8 cellular contexts compared by ENCODE assay signal in the genomic region with DNA sequence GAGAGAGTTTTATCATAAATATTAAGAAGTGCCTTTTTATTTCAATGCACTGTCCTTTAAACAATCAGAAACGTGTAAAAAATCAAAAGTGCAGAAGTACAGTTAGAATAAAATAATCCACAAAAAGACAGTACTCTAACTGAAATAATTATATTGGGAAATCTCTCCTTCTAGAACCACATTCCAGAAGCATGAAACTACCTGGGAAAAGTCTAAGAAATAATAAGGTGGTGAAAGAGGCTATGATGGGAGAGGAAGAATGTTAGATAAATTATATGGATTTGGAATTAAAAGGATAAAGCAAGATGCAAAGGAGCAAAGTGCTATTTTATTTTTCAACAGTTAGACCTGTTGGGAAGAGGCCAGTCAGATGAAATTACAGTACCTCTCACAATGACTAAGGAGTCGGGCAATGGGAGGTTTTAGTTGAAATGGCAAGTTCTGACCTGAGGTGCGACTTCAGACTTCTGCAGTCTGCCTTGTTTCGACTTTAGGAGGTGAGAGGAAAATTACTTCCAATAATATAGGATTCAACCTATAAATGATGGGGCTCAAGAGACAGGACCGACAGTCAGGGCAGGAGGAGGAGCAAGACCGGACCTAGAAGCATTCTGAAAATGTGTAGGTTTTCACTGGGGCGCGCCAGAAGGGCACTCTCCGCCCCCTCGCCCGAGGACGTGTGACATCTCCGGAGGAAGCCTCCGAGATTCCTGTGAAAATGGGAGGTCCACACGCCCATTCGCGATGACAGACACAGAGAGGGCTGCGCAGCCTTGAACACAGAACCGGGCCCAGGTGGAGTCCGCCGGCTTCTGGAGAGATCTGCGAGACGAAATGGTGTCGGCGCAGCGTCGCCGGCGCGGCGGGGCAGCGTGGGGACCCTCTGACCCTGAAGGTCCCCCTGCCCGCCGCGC. TPM values are rescaled to one million over a fixed set of nuclear protein-coding genes. Genes with fewer than 3 reads are reported as not detected.
A peak's percentile ranks its signal among the peaks of the same experiment; 100 is the strongest.
DNase-seq lines count a peak whose midpoint lies in the region; ATAC-seq, FAIRE-seq and TF ChIP-seq lines count a peak whose summit lies in the region.

No MANE protein-coding gene starts in this region.

- H3K36me3 Mint-ChIP-seq in activated CD4-positive, alpha-beta T cell treated with anti-CD3 and anti-CD28 coated beads for 36 hours (ENCODE audit: low read depth): peaks cover 3% of the 10 kb centered on the region
- peaks cover 13% of the 10 kb centered on the region for H3K36me3 Mint-ChIP-seq in effector memory CD8-positive, alpha-beta T cell (ENCODE audit: insufficient read depth)

- H2BK5ac ChIP-seq in mesenchymal stem cell (ENCODE audit: low read depth, low read length, poor library complexity, severe bottlenecking): peak overlapping the region; percentile 32

- no peaks in the 10 kb centered on the region for H3K27me3 Mint-ChIP-seq in activated CD4-positive, alpha-beta T cell treated with anti-CD3 and anti-CD28 coated beads for 36 hours
- no peaks in the 10 kb centered on the region for H3K27me3 Mint-ChIP-seq in effector memory CD8-positive, alpha-beta T cell

- POLR2A ChIA-PET in activated CD4-positive, alpha-beta T cell treated with anti-CD3 and anti-CD28 coated beads for 36 hours (lab: Charles Lee): interaction anchor here (0.5 to 1.4 kb wide), 6 partner anchors 62 to 793 kb away, joined by 3 to 6 read pairs (median 4); no protein-coding TSS in a partner anchor

- FAIRE-seq in H54 (lab: Jason Lieb, UNC): peak; percentile 72

- H3K4me3 ChIP-seq in GM12865 (ENCODE audit: low read depth, low read length) (peak overlapping the region; percentile 77), Karpas-422 (ENCODE audit: low read length) (peak overlapping the region; percentile 92), mesenchymal stem cell (ENCODE audit: insufficient read depth in 1 of 2, low read depth in 1 of 2, low read length in 2 of 2) (peak overlapping the region; percentile 93 to 98)

- H3K27me3 ChIP-seq in Karpas-422 (ENCODE audit: low read length) (no peaks in the 10 kb centered on the region), mesenchymal stem cell (ENCODE audit: control insufficient read depth in 1 of 2, insufficient read depth in 1 of 2, low read length in 2 of 2) (no peaks in the 10 kb centered on the region)

- H3K9ac ChIP-seq in Karpas-422 (ENCODE audit: low read length) (peak overlapping the region; percentile 81), mesenchymal stem cell (ENCODE audit: low read length) (peak overlapping the region; percentile 85)

- H3K4me3 Mint-ChIP-seq in activated CD4-positive, alpha-beta T cell treated with anti-CD3 and anti-CD28 coated beads for 36 hours: peak overlapping the region; percentile 84
- H3K4me3 Mint-ChIP-seq in effector memory CD8-positive, alpha-beta T cell: peak overlapping the region; percentile 94 to 98

- H3K23ac ChIP-seq in mesenchymal stem cell (ENCODE audit: low read length in 2 of 2): peak overlapping the region in 1 of 2 experiments; percentile 47

- H3K36me3 ChIP-seq in Karpas-422 (ENCODE audit: insufficient read depth, low read length): no peaks in the 10 kb centered on the region
- peaks cover 0 to 8% of the 10 kb centered on the region in 2 experiments for H3K36me3 ChIP-seq in mesenchymal stem cell (ENCODE audit: control insufficient read depth in 1 of 2, insufficient read depth in 2 of 2, low read depth in 1 of 2, low read length in 2 of 2)

- H3K4ac ChIP-seq in mesenchymal stem cell (ENCODE audit: low read depth in 1 of 2, low read length in 2 of 2): peak overlapping the region; percentile 37 to 100

- no peaks in the 10 kb centered on the region for H3K9me3 ChIP-seq in Karpas-422 (ENCODE audit: low read length)
- H3K9me3 ChIP-seq in mesenchymal stem cell (ENCODE audit: control insufficient read depth, low read length): no peaks in the 10 kb centered on the region

- DNase-seq in GM12865 (ENCODE audit: low read depth): peak; percentile 69
- peak; percentile 31 for DNase-seq in H54 (ENCODE audit: insufficient read length, low spot score)
- peak; percentile 65 for DNase-seq in Karpas-422
- DNase-seq in activated CD4-positive, alpha-beta T cell treated with anti-CD3 and anti-CD28 coated beads for 36 hours: peak; percentile 59
- peak in 1 of 3 experiments; percentile 11 for DNase-seq in effector memory CD8-positive, alpha-beta T cell
- DNase-seq in mesenchymal stem cell: peak; percentile 86
- DNase-seq in stimulated activated CD8-positive, alpha-beta memory T cell treated with anti-CD3 and anti-CD28 coated beads, Interleukin-2, amount 100 ng/mL, for 1 hour (ENCODE audit: low read depth in 2 of 2): peak; percentile 0 to 4
- DNase-seq in NCI-H1092 (lab: John Stamatoyannopoulos, UW): no peak

- H3K4me2 ChIP-seq in Karpas-422 (ENCODE audit: low read depth, low read length, poor library complexity, severe bottlenecking) (peak overlapping the region; percentile 82), mesenchymal stem cell (ENCODE audit: low read length, poor library complexity, severe bottlenecking) (peak overlapping the region; percentile 84)

- intact Hi-C loops in activated CD4-positive, alpha-beta T cell treated with anti-CD3 and anti-CD28 coated beads for 36 hours (cut with DNase I, micrococcal nuclease): loop anchor here (1.0 to 2.0 kb wide), 10 partner anchors 61 to 977 kb away; partner anchors contain the start of genes KPNA3 (in 2 of the 2), CAB39L (in 1 of the 2), CDADC1 (in 1 of the 2) and EBPL (in 1 of the 2)

- H4K20me1 ChIP-seq in Karpas-422 (ENCODE audit: insufficient read depth, low read depth, low read length): no peaks in the 10 kb centered on the region

- peak overlapping the region in 1 of 2 experiments; percentile 36 for H3K14ac ChIP-seq in mesenchymal stem cell (ENCODE audit: low read length in 2 of 2)

- peak overlapping the region; percentile 89 to 99 for H3K18ac ChIP-seq in mesenchymal stem cell (ENCODE audit: low read depth in 1 of 2, low read length in 2 of 2)

- CTCF ChIA-PET in activated CD4-positive, alpha-beta T cell treated with anti-CD3 and anti-CD28 coated beads for 36 hours (lab: Charles Lee): interaction anchor here (0.5 to 2.1 kb wide), 11 partner anchors 9 to 1133 kb away, joined by 3 to 11 read pairs (median 3); partner anchors contain the start of gene TRIM13

- H4K8ac ChIP-seq in mesenchymal stem cell (ENCODE audit: low read length): peak overlapping the region; percentile 91

- peak overlapping the region in 1 of 2 experiments; percentile 33 for H2BK12ac ChIP-seq in mesenchymal stem cell (ENCODE audit: low read length in 2 of 2)

- H3K9me2 ChIP-seq in Karpas-422 (replicated peaks; ENCODE audit: insufficient read depth, low read length): no peaks in the 10 kb centered on the region

- no peak overlapping the region for H2AK5ac ChIP-seq in mesenchymal stem cell (ENCODE audit: low read length, severe bottlenecking)

- peaks cover 17% of the 10 kb centered on the region for H3K79me1 ChIP-seq in mesenchymal stem cell (replicated peaks; ENCODE audit: low read length, poor library complexity, severe bottlenecking)

- H3K27ac Mint-ChIP-seq in activated CD4-positive, alpha-beta T cell treated with anti-CD3 and anti-CD28 coated beads for 36 hours: peak overlapping the region; percentile 73
- peak overlapping the region; percentile 85 to 88 for H3K27ac Mint-ChIP-seq in effector memory CD8-positive, alpha-beta T cell

- H2BK120ac ChIP-seq in mesenchymal stem cell (ENCODE audit: low read depth, low read length): peak overlapping the region; percentile 85

- 1% methylated on average over 22 of the region's 35 CpGs for WGBS in mesenchymal stem cell

- no peak for TF ChIP-seq CTCF in GM12865 (IDR thresholded peaks at IDR 0.05; ENCODE audit: insufficient read depth, low read depth, low read length, missing control alignments)

- H3K27ac ChIP-seq in Karpas-422 (ENCODE audit: low read length) (no peak overlapping the region), mesenchymal stem cell (ENCODE audit: low read length, poor library complexity, severe bottlenecking) (peak overlapping the region; percentile 53)

- peak overlapping the region; percentile 98 for H2BK15ac ChIP-seq in mesenchymal stem cell (ENCODE audit: low read depth, poor library complexity, severe bottlenecking)

- peak overlapping the region; percentile 94 for H4K91ac ChIP-seq in mesenchymal stem cell (ENCODE audit: low read length)

- H3K9me3 Mint-ChIP-seq in activated CD4-positive, alpha-beta T cell treated with anti-CD3 and anti-CD28 coated beads for 36 hours (ENCODE audit: low read depth): no peaks in the 10 kb centered on the region
- no peaks in the 10 kb centered on the region for H3K9me3 Mint-ChIP-seq in effector memory CD8-positive, alpha-beta T cell

- H3K4me1 ChIP-seq in Karpas-422 (ENCODE audit: low read length) (peaks cover 37% of the 10 kb centered on the region), mesenchymal stem cell (ENCODE audit: control insufficient read depth, insufficient read depth, low read depth, low read length) (peaks cover 4% of the 10 kb centered on the region)

- peak; percentile 24 for ATAC-seq in activated CD4-positive, alpha-beta T cell treated with anti-CD3 and anti-CD28 coated beads for 36 hours
- peak; percentile 12 for ATAC-seq in effector memory CD8-positive, alpha-beta T cell (replicated peaks)

- peaks cover 11% of the 10 kb centered on the region for H3K4me1 Mint-ChIP-seq in activated CD4-positive, alpha-beta T cell treated with anti-CD3 and anti-CD28 coated beads for 36 hours
- H3K4me1 Mint-ChIP-seq in effector memory CD8-positive, alpha-beta T cell (ENCODE audit: low read depth in 2 of 2): peaks cover 10 to 21% of the 10 kb centered on the region in 2 donors

- peaks cover 30% of the 10 kb centered on the region; the same call in 1 of the 2 replicates for H3K79me2 ChIP-seq in Karpas-422 (ENCODE audit: low read length)

- TF ChIP-seq POLR2A in H54 (IDR thresholded peaks at IDR 0.05; ENCODE audit: low read depth, low read length): peak; percentile 33; the same call in 1 of the 2 replicates

- H2AFZ ChIP-seq in Karpas-422 (ENCODE audit: low read length) (peak overlapping the region; percentile 90), mesenchymal stem cell (ENCODE audit: low read depth, low read length) (peak overlapping the region; percentile 69)

RNA-seq across cellular contexts. Expression of gene SPRYD7, which starts 0.7 kb away (rescaled TPM):
- total RNA-seq in Karpas-422 (2014; rRNA removed; shearing (Covaris generic); ENCODE audit: low replicate concordance): 7.0 and 14.1 TPM in 2 replicates
- total RNA-seq in activated CD4-positive, alpha-beta T cell treated with anti-CD3 and anti-CD28 coated beads for 36 hours: 1 to 10 TPM; 4.8 to 4.9 TPM
- 14.3 TPM for polyA plus RNA-seq in mesenchymal stem cell (2013, experiment 1 of 2)
- polyA plus RNA-seq in mesenchymal stem cell (2013, experiment 2 of 2): 15.1 TPM
